ENCODE assay signal across 8 cellular contexts in genomic region chr11:1454576-1454975, GRCh38.
"Had no signal": no experiment of that assay in that cellular context is flagged by ENCODE, and none has a peak within 500 bp of the region (broad histone marks: within the 10 kb centered on the region; RNA-seq: fewer than 3 reads in every experiment).

No MANE protein-coding gene starts in this region.

- DNase-seq: H7, HFFc6, KBM-7 had no signal

- H3K27ac ChIP-seq: HL-60 had no signal

- ATAC-seq: HCT116, HepG2 had no signal

- H2AFZ ChIP-seq: GM23338 had no signal

- H3K4me2 ChIP-seq: GM23338 had no signal

- H3K4me3 ChIP-seq: GM23338, HAP-1 had no signal

- H3K4me1 ChIP-seq: HAP-1 had no signal

- FAIRE-seq: HepG2 had no signal

- H3K9me3 ChIP-seq: HAP-1 had no signal
